Comparison of ENCODE assay signal across 1 cellular context in the genomic region with DNA sequence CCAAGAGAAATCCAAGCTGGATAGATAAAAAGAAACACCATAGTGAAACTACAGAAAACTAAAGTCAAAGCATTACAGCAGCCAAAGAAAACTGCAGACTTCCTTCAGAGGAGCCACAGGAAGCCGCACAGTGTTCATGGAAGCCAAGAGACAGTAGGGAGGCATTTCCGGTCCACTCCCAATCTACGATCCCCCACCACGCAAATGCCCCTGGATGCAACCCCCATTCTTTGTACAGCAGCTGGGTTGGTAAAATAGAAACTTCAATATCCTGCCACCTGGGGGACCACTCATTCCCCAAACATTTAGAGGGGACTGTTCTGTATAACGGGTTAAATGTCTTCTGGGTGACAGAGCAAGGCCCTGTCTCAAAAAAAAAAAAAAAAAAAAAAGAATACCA.
TF ChIP-seq lines count a peak whose summit lies in the region.

No MANE protein-coding gene starts in this region.

TF ChIP-seq in endothelial cell of umbilical vein, 7 proteins besides CTCF, POLR2A, EP300 and RAD21:
- TF ChIP-seq POLR2AphosphoS5 (IDR thresholded peaks at IDR 0.05; ENCODE audit: insufficient read depth, low read depth, low read length) (peak; percentile 85), GATA2 (IDR thresholded peaks at IDR 0.05; ENCODE audit: insufficient read depth, insufficient read length, low read depth, low read length) (peak; percentile 89), FOS (IDR thresholded peaks at IDR 0.05; ENCODE audit: borderline replicate concordance, insufficient read depth, low read length) (peak; percentile 67), EZH2 (IDR thresholded peaks at IDR 0.05; ENCODE audit: borderline replicate concordance, low read depth, low read length, severe bottlenecking) (no peak), MYC (IDR thresholded peaks at IDR 0.05; ENCODE audit: low read depth, low read length) (no peak), JUN (IDR thresholded peaks at IDR 0.05; ENCODE audit: borderline replicate concordance, insufficient read depth, insufficient read length, low read depth) (peak; percentile 23)
- TF ChIP-seq, protein P1, sequence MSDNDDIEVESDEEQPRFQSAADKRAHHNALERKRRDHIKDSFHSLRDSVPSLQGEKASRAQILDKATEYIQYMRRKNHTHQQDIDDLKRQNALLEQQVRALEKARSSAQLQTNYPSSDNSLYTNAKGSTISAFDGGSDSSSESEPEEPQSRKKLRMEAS (IDR thresholded peaks at IDR 0.05; ENCODE audit: insufficient read depth, insufficient read length) = no peak
TF ChIP-seq in endothelial cell of umbilical vein: peak in this region for 4.
